ENCODE assay signal across 25 cellular contexts in the genomic region with DNA sequence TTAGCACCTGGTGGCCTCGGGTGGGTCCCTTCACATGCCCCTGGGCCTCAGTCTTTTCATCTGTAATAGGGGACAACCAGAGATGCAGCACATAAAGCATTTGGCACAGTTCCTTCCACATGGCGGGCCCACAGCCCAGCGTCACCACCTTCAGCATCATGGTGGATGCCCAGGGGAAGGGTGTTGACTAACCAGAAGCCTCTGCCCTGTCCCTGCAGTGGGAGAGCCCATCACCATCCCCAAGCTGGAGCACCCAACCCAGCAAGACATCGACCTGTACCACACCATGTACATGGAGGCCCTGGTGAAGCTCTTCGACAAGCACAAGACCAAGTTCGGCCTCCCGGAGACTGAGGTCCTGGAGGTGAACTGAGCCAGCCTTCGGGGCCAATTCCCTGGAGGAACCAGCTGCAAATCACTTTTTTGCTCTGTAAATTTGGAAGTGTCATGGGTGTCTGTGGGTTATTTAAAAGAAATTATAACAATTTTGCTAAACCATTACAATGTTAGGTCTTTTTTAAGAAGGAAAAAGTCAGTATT.
"Had no signal": no experiment of that assay in that cellular context is flagged by ENCODE, and none has a peak within 500 bp of the region (broad histone marks: within the 10 kb centered on the region; RNA-seq: fewer than 3 reads in every experiment).

No MANE protein-coding gene starts in this region.

- H3K27ac ChIP-seq: adrenal gland, body of pancreas, cardiac muscle cell, left lung, lower lobe of right lung, thyroid gland, upper lobe of left lung, vagina had no signal

- H3K9me3 ChIP-seq: adrenal gland, body of pancreas, left lung, lower lobe of right lung, mucosa of descending colon, thyroid gland, upper lobe of left lung, vagina had no signal

- DNase-seq: activated B cell treated with CpG ODN at 0.5 μM for 24 hours; activated CD4-positive, alpha-beta T cell treated with anti-CD3 and anti-CD28 coated beads for 36 hours; activated CD8-positive, alpha-beta memory T cell treated with anti-CD3 and anti-CD28 coated beads, Interleukin-2, amount 10 ng/mL, durations not matched to agents 7 days and 5 days; activated CD8-positive, alpha-beta T cell treated with anti-CD3 and anti-CD28 coated beads, Interleukin-2, amount 10 ng/mL, durations not matched to agents 7 days and 5 days; activated naive CD4-positive, alpha-beta T cell treated with Interleukin-2 at 50 U/mL for 16 hours; activated T-cell treated with anti-CD3 and anti-CD28 coated beads, Interleukin-2, amount 50 U/mL, for 48 hours; adrenal gland; body of pancreas; cortex of kidney; kidney glomerular epithelial cell; left lung; lower lobe of right lung; mesendoderm; mucosa of descending colon; stimulated activated CD4-positive, alpha-beta T cell treated with anti-CD3 and anti-CD28 coated beads, Interleukin-4, amount 100 ng/mL, for 24 hours; stimulated activated naive CD8-positive, alpha-beta T cell treated with anti-CD3 and anti-CD28 coated beads, Interleukin-15, amount 100 ng/mL, for 72 hours; T-cell; thyroid gland; upper lobe of left lung had no signal

- H3K4me1 ChIP-seq: lower lobe of right lung, thyroid gland had no signal

- H3K27me3 ChIP-seq: adrenal gland, body of pancreas, cardiac muscle cell, left lung, thyroid gland, upper lobe of left lung, vagina had no signal

- H3K36me3 ChIP-seq: adrenal gland, cardiac muscle cell, lower lobe of right lung, thyroid gland, upper lobe of left lung, vagina had no signal

- ATAC-seq: activated CD4-positive, alpha-beta T cell treated with anti-CD3 and anti-CD28 coated beads for 36 hours; activated CD8-positive, alpha-beta memory T cell treated with anti-CD3 and anti-CD28 coated beads, Interleukin-2, amount 10 ng/mL, durations not matched to agents 7 days and 5 days; activated CD8-positive, alpha-beta T cell treated with anti-CD3 and anti-CD28 coated beads, Interleukin-2, amount 10 ng/mL, durations not matched to agents 7 days and 5 days; body of pancreas; left lung; lower lobe of right lung; mucosa of descending colon; natural killer cell treated with Interleukin-12 subunit alpha and Interleukin-12 subunit beta and Interleukin-15 and Interleukin-18, amount 100 ng/mL, for 72 hours; stimulated activated effector memory CD8-positive, alpha-beta T cell treated with anti-CD3 and anti-CD28 coated beads, Interleukin-12 subunit alpha, Interleukin-12 subunit beta, amount 100 ng/mL, for 72 hours; stimulated activated naive CD8-positive, alpha-beta T cell treated with anti-CD3 and anti-CD28 coated beads, Interleukin-15, amount 100 ng/mL, for 72 hours; T-cell had no signal

- FAIRE-seq: endothelial cell of umbilical vein had no signal

- H3K4me3 ChIP-seq: adrenal gland, body of pancreas, cardiac muscle cell, left lung, lower lobe of right lung, mucosa of descending colon, skin epidermis, thyroid gland, upper lobe of left lung, vagina had no signal
